In genomic region chr7:99919814-99920618, GRCh38 we compare ENCODE assay signal across 8 cellular contexts. TPM values are rescaled to one million over a fixed set of nuclear protein-coding genes. Genes with fewer than 3 reads are reported as not detected.
DNase-seq lines count a peak whose midpoint lies in the region; ATAC-seq and TF ChIP-seq lines count a peak whose summit lies in the region.

No MANE protein-coding gene starts in this region.

- peak overlapping the region; percentile 79 for H3K27ac ChIP-seq in HEK293 (ENCODE audit: extremely low read depth, low read depth, low read length)
- peak overlapping the region in 20 of 21 experiments; percentile 86 to 98 (median 93) for H3K27ac ChIP-seq in skin epidermis

- peaks cover 10% of the 10 kb centered on the region for H3K36me3 Mint-ChIP-seq in T-helper 17 cell (ENCODE audit: low read depth)

- CTCF ChIA-PET in HEK293 (lab: Yijun Ruan, JAX), result interaction anchor here (0.6 to 2.3 kb wide), 6 partner anchors 8 to 132 kb away, joined by 3 to 6 read pairs (median 4); no protein-coding TSS in a partner anchor

- POLR2A ChIA-PET in HEK293 (lab: Yijun Ruan, JAX), result interaction anchor here (0.5 to 2.9 kb wide), 10 partner anchors 9 to 420 kb away, joined by 3 to 12 read pairs (median 4); partner anchors contain the start of genes AP4M1, GJC3, MCM7 and ZKSCAN1

- DNase-seq in T-helper 17 cell (no peak), foreskin fibroblast (no peak), putamen (ENCODE audit: low spot score) (no peak), cortex of kidney (lab: John Stamatoyannopoulos, UW) (no peak)

- peak overlapping the region; percentile 95 for H3K4me3 Mint-ChIP-seq in T-helper 17 cell

- H3K36me3 ChIP-seq in HEK293 (ENCODE audit: control insufficient read depth in 2 of 2, insufficient read depth in 1 of 2, low read length in 2 of 2), result peaks cover 5 to 17% of the 10 kb centered on the region in 2 experiments

- H3K4me1 Mint-ChIP-seq in T-helper 17 cell, result peaks cover 28% of the 10 kb centered on the region

- H3K27me3 Mint-ChIP-seq in T-helper 17 cell, result no peaks in the 10 kb centered on the region

- peak overlapping the region; percentile 79 for H3K4me3 ChIP-seq in HEK293 (ENCODE audit: low read depth, low read length)
- peak overlapping the region; percentile 87 to 92 for H3K4me3 ChIP-seq in foreskin fibroblast (ENCODE audit: low read depth in 1 of 2, low read length in 2 of 2)
- H3K4me3 ChIP-seq in skin epidermis, result peak overlapping the region; percentile 75 to 98 (median 88)

- peak overlapping the region; percentile 97 for H3K27ac Mint-ChIP-seq in T-helper 17 cell

- TF ChIP-seq CTCF in HEK293 (tag by site-specific recombination; IDR thresholded peaks at IDR 0.05) (no peak), foreskin fibroblast (IDR thresholded peaks at IDR 0.05; ENCODE audit: low read depth, low read length) (no peak)

- ATAC-seq in T-helper 17 cell (no peak), GM19463 (IDR thresholded peaks at IDR 0.05; ENCODE audit: unreplicated experiment) (no peak), HG03159 (IDR thresholded peaks at IDR 0.05; ENCODE audit: unreplicated experiment) (no peak)

- 0 out of 2 replicates have a peak, but pooled peaks cover 2% of the 10 kb centered on the region for H3K4me1 ChIP-seq in HEK293 (ENCODE audit: control insufficient read depth, insufficient read depth, low read length)

- H3K9me3 ChIP-seq in HEK293 (ENCODE audit: control insufficient read depth, insufficient read depth, low read depth, low read length) (no peaks in the 10 kb centered on the region), T-helper 17 cell (ENCODE audit: control insufficient read depth, low read length, poor library complexity, severe bottlenecking) (no peaks in the 10 kb centered on the region)

TF ChIP-seq in HEK293, 187 proteins besides CTCF, POLR2A, EP300 and RAD21:
- TF ChIP-seq HOXC10 (CRISPR knock-in tag; IDR thresholded peaks at IDR 0.05) (no peak), ZNF76 (tag by site-specific recombination; IDR thresholded peaks at IDR 0.05; ENCODE audit: borderline replicate concordance, low read depth) (peak; percentile 50; the same call in 1 of the 2 replicates), ZNF26 (tag by site-specific recombination; IDR thresholded peaks at IDR 0.05) (no peak), REST (tag by site-specific recombination; IDR thresholded peaks at IDR 0.05) (peak; percentile 82), ZNF530 (tag by site-specific recombination; IDR thresholded peaks at IDR 0.05; ENCODE audit: low read depth) (no peak), ZNF138 (tag by site-specific recombination; IDR thresholded peaks at IDR 0.05; ENCODE audit: borderline replicate concordance) (no peak), ZNF549 (tag by site-specific recombination; IDR thresholded peaks at IDR 0.05) (peak; percentile 100), ZNF518A (tag by site-specific recombination; conservative IDR thresholded peaks at IDR 0.05; ENCODE audit: low read depth) (peak; percentile 91), SP7 (tag by site-specific recombination; IDR thresholded peaks at IDR 0.05) (0 out of 2 replicates have a peak, but pooled peaks have one; percentile 4), SETDB1 (IDR thresholded peaks at IDR 0.05; ENCODE audit: insufficient read length, low read length) (peak; percentile 20), ZBTB17 (tag by site-specific recombination; IDR thresholded peaks at IDR 0.05) (peak; percentile 8; the same call in 1 of the 2 replicates), ZNF404 (tag by site-specific recombination; IDR thresholded peaks at IDR 0.05) (0 out of 2 replicates have a peak, but pooled peaks have one; percentile 24), SP3 (tag by site-specific recombination; IDR thresholded peaks at IDR 0.05) (0 out of 2 replicates have a peak, but pooled peaks have one; percentile 3), ZNF610 (tag by site-specific recombination; IDR thresholded peaks at IDR 0.05; ENCODE audit: borderline replicate concordance) (0 out of 2 replicates have a peak, but pooled peaks have one; percentile 0)

RNA-seq across cellular contexts. Expression of gene TRIM4, which starts 0.7 kb away (rescaled TPM):
- 10 to 100 TPM; 25.3 to 27.2 TPM for total RNA-seq in T-helper 17 cell

RNA-seq across cellular contexts. Expression of gene GJC3, which starts 9.4 kb away (rescaled TPM):
- under 1 TPM in 1 of 2 donors, not detected in 1; 0.25 TPM for total RNA-seq in T-helper 17 cell

RNA-seq across cellular contexts. Expression of gene OR2AE1, which starts 43.2 kb away (rescaled TPM):
- total RNA-seq in T-helper 17 cell, result not detected

RNA-seq across cellular contexts. Expression of gene AZGP1, which starts 55.8 kb away (rescaled TPM):
- total RNA-seq in T-helper 17 cell, result not detected
